In genomic region chr4:162977788-162978187, GRCh38 we compare ENCODE assay signal across 33 cellular contexts.
"Had no signal": no experiment of that assay in that cellular context is flagged by ENCODE, and none has a peak within 500 bp of the region (broad histone marks: within the 10 kb centered on the region; RNA-seq: fewer than 3 reads in every experiment).

No MANE protein-coding gene starts in this region.

- H3K27ac ChIP-seq: adrenal gland, ascending aorta, body of pancreas, brain microvascular endothelial cell, breast epithelium, cardiac muscle cell had no signal

- H3K4me1 ChIP-seq: adrenal gland, ascending aorta, body of pancreas, breast epithelium had no signal

- DNase-seq: activated effector memory CD4-positive, alpha-beta T cell treated with anti-CD3 and anti-CD28 coated beads, Interleukin-2, amount 50 U/mL, for 16 hours; activated effector memory CD4-positive, alpha-beta T cell treated with Interleukin-2 at 50 U/mL for 16 hours; activated gamma-delta T cell; activated gamma-delta T cell treated with Interleukin-2 at 50 U/mL for 16 hours; activated naive CD4-positive, alpha-beta T cell; activated naive CD4-positive, alpha-beta T cell treated with anti-CD3 and anti-CD28 coated beads for 36 hours; activated naive CD4-positive, alpha-beta T cell treated with anti-CD3 and anti-CD28 coated beads, Interleukin-2, amount 10 ng/mL, durations not matched to agents 7 days and 5 days; activated naive CD4-positive, alpha-beta T cell treated with anti-CD3 and anti-CD28 coated beads, Interleukin-2, amount 50 U/mL, for 16 hours; activated naive CD4-positive, alpha-beta T cell treated with Interleukin-2 at 50 U/mL for 16 hours; activated naive CD8-positive, alpha-beta T cell treated with anti-CD3 and anti-CD28 coated beads for 36 hours; activated naive CD8-positive, alpha-beta T cell treated with anti-CD3 and anti-CD28 coated beads, Interleukin-2, amount 10 ng/mL, durations not matched to agents 7 days and 5 days; activated naive CD8-positive, alpha-beta T cell treated with anti-CD3 and anti-CD28 coated beads, Interleukin-2, amount 50 U/mL, for 24 hours; activated T-cell treated with anti-CD3 and anti-CD28 coated beads, Interleukin-2, amount 50 U/mL, for 24 hours; activated T-cell treated with anti-CD3 and anti-CD28 coated beads, Interleukin-2, amount 50 U/mL, for 4 hours; activated T-cell treated with anti-CD3 and anti-CD28 coated beads, Interleukin-2, amount 50 U/mL, for 48 hours; activated T-cell treated with anti-CD3 and anti-CD28 coated beads, Interleukin-2, amount 50 U/mL, for 72 hours; adrenal gland; amniotic stem cell; amygdala; anterior cingulate cortex; aorta; body of pancreas; brain microvascular endothelial cell; caudate nucleus; central memory CD4-positive, alpha-beta T cell; cerebellar nuclear complex had no signal

- FAIRE-seq: astrocyte, bronchial epithelial cell had no signal

- H3K4me3 ChIP-seq: adrenal gland, ascending aorta, body of pancreas, breast epithelium, cardiac muscle cell had no signal

- ATAC-seq: activated naive CD4-positive, alpha-beta T cell treated with anti-CD3 and anti-CD28 coated beads, Interleukin-2, amount 50 U/mL, for 72 hours; activated naive CD8-positive, alpha-beta T cell treated with anti-CD3 and anti-CD28 coated beads, Interleukin-2, amount 50 U/mL, for 24 hours; activated T-cell treated with anti-CD3 and anti-CD28 coated beads, Interleukin-2, amount 50 U/mL, for 4 hours; activated T-cell treated with anti-CD3 and anti-CD28 coated beads, Interleukin-2, amount 50 U/mL, for 72 hours; activated T-helper 17 cell treated with anti-CD3 and anti-CD28 coated beads, Interleukin-2, amount 50 U/mL, for 72 hours; body of pancreas had no signal

- H3K9me3 ChIP-seq: adrenal gland, ascending aorta, body of pancreas had no signal
